2 cellular contexts compared by ENCODE assay signal in genomic region chr17:41528959-41529353, GRCh38.
TF ChIP-seq lines count a peak whose summit lies in the region.

No MANE protein-coding gene starts in this region.

TF ChIP-seq in HEK293, 187 proteins besides CTCF, POLR2A, EP300 and RAD21:
- TF ChIP-seq GLI4 (tag by site-specific recombination; IDR thresholded peaks at IDR 0.05) (peak; percentile 46; the same call in 1 of the 2 replicates), BCL11B (tag by site-specific recombination; IDR thresholded peaks at IDR 0.05; ENCODE audit: low read depth) (no peak), MEIS1 (CRISPR knock-in tag; IDR thresholded peaks at IDR 0.05; ENCODE audit: borderline replicate concordance) (no peak), ZNF626 (tag by site-specific recombination; IDR thresholded peaks at IDR 0.05) (no peak), ZNF776 (tag by site-specific recombination; IDR thresholded peaks at IDR 0.05; ENCODE audit: borderline replicate concordance) (no peak), ZNF221 (tag by site-specific recombination; IDR thresholded peaks at IDR 0.05; ENCODE audit: borderline replicate concordance) (no peak), GLIS1 (tag by site-specific recombination; IDR thresholded peaks at IDR 0.05) (peak; percentile 78), ZNF2 (tag by site-specific recombination; IDR thresholded peaks at IDR 0.05) (0 out of 2 replicates have a peak, but pooled peaks have one; percentile 1)

TF ChIP-seq in K562, 482 proteins besides CTCF, POLR2A, EP300 and RAD21:
- TF ChIP-seq SMARCA5 (IDR thresholded peaks at IDR 0.05) (0 out of 2 replicates have a peak, but pooled peaks have one; percentile 0), ZNF143 (CRISPR knock-in tag; IDR thresholded peaks at IDR 0.05) (no peak), MBD2 (IDR thresholded peaks at IDR 0.05; ENCODE audit: borderline replicate concordance, low read depth) (0 out of 2 replicates have a peak, but pooled peaks have one; percentile 1)
